ENCODE assay signal across 8 cellular contexts in the genomic region with DNA sequence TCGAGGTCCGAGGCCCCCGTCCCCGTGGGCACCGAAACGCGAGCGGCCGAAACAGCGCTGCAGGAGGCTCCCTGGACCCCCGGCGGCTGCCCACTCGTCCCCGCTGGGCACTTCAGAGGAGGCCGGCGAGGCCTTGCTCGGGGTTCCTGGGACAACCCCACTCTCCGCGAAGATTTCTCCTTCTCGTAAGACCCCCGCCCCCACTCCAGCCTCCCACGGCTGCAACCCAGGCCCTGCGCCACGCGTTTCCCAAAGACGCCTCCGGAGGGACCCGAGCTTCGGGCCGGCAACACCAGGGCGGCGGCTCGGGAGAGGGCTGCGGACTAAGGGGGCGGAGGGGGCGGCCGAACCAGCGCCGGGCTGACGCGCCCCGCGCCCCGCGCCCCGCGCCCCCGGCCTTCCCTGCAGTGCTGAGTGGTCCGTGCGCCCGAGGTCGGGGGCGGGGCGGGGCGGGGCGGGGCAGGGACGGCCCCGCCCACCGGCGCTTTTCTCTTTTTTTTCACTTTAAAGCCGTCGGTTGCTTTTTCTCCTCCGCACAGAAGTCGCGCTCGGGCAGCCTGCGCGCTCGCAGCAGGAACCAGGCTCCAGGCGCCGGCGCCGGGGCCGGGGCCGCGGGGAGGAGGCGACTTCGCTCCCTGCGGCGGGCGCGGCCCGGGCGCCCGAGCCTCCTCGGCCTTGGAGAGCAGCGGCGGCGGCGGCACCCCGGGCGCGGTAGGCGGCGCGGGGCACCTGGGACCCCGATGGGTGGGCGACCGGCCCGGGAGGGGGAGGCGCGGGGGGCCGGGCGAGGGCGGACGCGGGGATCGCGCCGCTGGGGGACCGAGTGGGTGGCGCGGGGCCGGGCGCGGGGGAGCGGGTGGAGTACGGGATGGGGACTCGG. TPM values are rescaled to one million over a fixed set of nuclear protein-coding genes. Genes with fewer than 3 reads are reported as not detected.
DNase-seq lines count a peak whose midpoint lies in the region; ATAC-seq and TF ChIP-seq lines count a peak whose summit lies in the region.

SPSB1 (plus strand) TSS at position 534 of the 880 bp plus-strand sequence. CDS start 62,998 bp downstream, outside the sequence.

- H3K27me3 Mint-ChIP-seq in chondrocyte (ENCODE audit: low read depth) = no peaks in the 10 kb centered on the region

- peaks cover 9% of the 10 kb centered on the region for H3K9me3 Mint-ChIP-seq in chondrocyte (ENCODE audit: low read depth)

- H3K36me3 Mint-ChIP-seq in chondrocyte (ENCODE audit: low read depth) = peaks cover 19% of the 10 kb centered on the region

- H3K9me3 ChIP-seq in AG04450 (ENCODE audit: control insufficient read depth, insufficient read depth, low read length) = peaks cover 7% of the 10 kb centered on the region; the same call in 1 of the 2 replicates

- peak within 1 kb of the TSS; percentile 99 for H3K4me3 ChIP-seq in AG04450 (ENCODE audit: low read depth, low read length)

- no peak for ATAC-seq in HG02840 (IDR thresholded peaks at IDR 0.05; ENCODE audit: low FRiP score, unreplicated experiment)

- TF ChIP-seq CTCF in AG04450 (IDR thresholded peaks at IDR 0.05; ENCODE audit: low read depth, low read length) = no peak
- TF ChIP-seq CTCF in chondrocyte (IDR thresholded peaks at IDR 0.05) = peak; percentile 45

- in situ Hi-C loops in GM18951 (cut with MboI; ENCODE audit: low sequenced_read_pairs, unreplicated experiment) = no loop called here

- peak within 1 kb of the TSS; percentile 86 for H3K27ac Mint-ChIP-seq in chondrocyte (ENCODE audit: unreplicated experiment)

- peak; percentile 54 for TF ChIP-seq POLR2A in GM18951 (IDR thresholded peaks at IDR 0.05; ENCODE audit: extremely low read depth, insufficient read depth, insufficient read length)

- no peak for DNase-seq in AG04450 (ENCODE audit: low read depth, low spot score)
- peak; percentile 55 for DNase-seq in NCI-H128 (lab: John Stamatoyannopoulos, UW; ENCODE audit: unreplicated experiment)
- peak in 3 of 4 experiments; percentile 37 to 54 (median 48) for DNase-seq in activated CD4-positive, CD25-positive, alpha-beta regulatory T cell (lab: John Stamatoyannopoulos, UW)
- DNase-seq in chondrocyte (ENCODE audit: low spot score) = no peak
- DNase-seq in kidney glomerular epithelial cell (lab: John Stamatoyannopoulos, UW) = peak; percentile 81
- DNase-seq in stimulated activated CD4-positive, alpha-beta T cell treated with anti-CD3 and anti-CD28 coated beads, Interleukin-15, amount 100 ng/mL, for 24 hours = peak; percentile 72

- peak within 1 kb of the TSS; percentile 70 for H3K4me3 Mint-ChIP-seq in chondrocyte (ENCODE audit: unreplicated experiment)

- peak within 1 kb of the TSS; percentile 91 for H3K27ac ChIP-seq in AG04450 (ENCODE audit: low read depth, low read length)

- H3K27me3 ChIP-seq in AG04450 (ENCODE audit: control insufficient read depth, insufficient read depth, low read length) = no peaks in the 10 kb centered on the region

- POLR2A ChIA-PET in AG04450 (lab: Yijun Ruan, JAX) = interaction anchor here (0.6 to 1.3 kb wide), 2 partner anchors 29 to 1209 kb away, joined by 6 read pairs; no protein-coding TSS in a partner anchor

- H3K4me1 Mint-ChIP-seq in chondrocyte (ENCODE audit: low read depth) = peaks cover 46% of the 10 kb centered on the region

- CTCF ChIA-PET in AG04450 (lab: Charles Lee) = interaction anchor here (0.6 to 6.2 kb wide), 3 partner anchors 163 to 1150 kb away, joined by 3 to 99 read pairs (median 5); no protein-coding TSS in a partner anchor

RNA-seq across cellular contexts. Expression of gene SPSB1, which starts in this region (rescaled TPM):
- polyA plus RNA-seq in AG04450 (2011; rRNA removed) = 19.4 and 20.3 TPM in 2 replicates
- 37.1 and 41.0 TPM in 2 replicates for polyA minus RNA-seq in AG04450 (2011; rRNA and poly(A)+ RNA removed)
- total RNA-seq in chondrocyte = 164 to 184 TPM (median 173 TPM) in 3 replicates

Comparison
In these comparisons a context has a peak if more than half of its experiments do, and no peak if none do; other contexts are left out.
1. DNase-seq: peak in NCI-H128 (single experiment), activated CD4-positive, CD25-positive, alpha-beta regulatory T cell (3 of 4), kidney glomerular epithelial cell (single experiment) and stimulated activated CD4-positive, alpha-beta T cell treated with anti-CD3 and anti-CD28 coated beads, Interleukin-15, amount 100 ng/mL, for 24 hours (single experiment); none in AG04450 (single experiment) and chondrocyte (single experiment).